13 cellular contexts compared by ENCODE assay signal in genomic region chr3:195197764-195198423, GRCh38.
DNase-seq lines count a peak whose midpoint lies in the region; ATAC-seq and TF ChIP-seq lines count a peak whose summit lies in the region.
"Had no signal": no experiment of that assay in that cellular context is flagged by ENCODE, and none has a peak within 500 bp of the region (broad histone marks: within the 10 kb centered on the region; RNA-seq: fewer than 3 reads in every experiment).

No MANE protein-coding gene starts in this region.

- H3K9me3 ChIP-seq in right atrium auricular region: no peaks in the 10 kb centered on the region
- no peaks in the 10 kb centered on the region for H3K9me3 ChIP-seq in testis
- H3K9me3 ChIP-seq: prostate gland had no signal

- H3K27ac ChIP-seq in right atrium auricular region: no peak overlapping the region
- H3K27ac ChIP-seq in foreskin keratinocyte: no peak overlapping the region
- no peak overlapping the region for H3K27ac ChIP-seq in testis
- H3K27ac ChIP-seq: cardiac muscle cell had no signal

- intact Hi-C loops in left ventricle myocardium superior (cut with micrococcal nuclease): no loop called here
- intact Hi-C loops in testis (cut with DNase I; ENCODE audit: low total_unique reads): no loop called here

- no peak for TF ChIP-seq POLR2A in testis (IDR thresholded peaks at IDR 0.05)

- TF ChIP-seq CTCF in right atrium auricular region (IDR thresholded peaks at IDR 0.05) (no peak), foreskin keratinocyte (conservative IDR thresholded peaks at IDR 0.05) (no peak), testis (IDR thresholded peaks at IDR 0.05) (no peak)

- no peaks in the 10 kb centered on the region for H3K36me3 ChIP-seq in right atrium auricular region
- H3K36me3 ChIP-seq in testis (ENCODE audit: low read depth, missing control alignments): no peaks in the 10 kb centered on the region
- H3K36me3 ChIP-seq: cardiac muscle cell, prostate gland had no signal

- H3K4me3 ChIP-seq in right atrium auricular region: no peak overlapping the region
- no peak overlapping the region for H3K4me3 ChIP-seq in testis
- H3K4me3 ChIP-seq: cardiac muscle cell, prostate gland had no signal

- ATAC-seq in left ventricle myocardium superior (no peak), foreskin keratinocyte (peak; percentile 92), GM21423 (IDR thresholded peaks at IDR 0.05; ENCODE audit: unreplicated experiment) (no peak)

- peak; percentile 48 for DNase-seq in right atrium auricular region (ENCODE audit: low spot score)
- DNase-seq in left ventricle myocardium superior: no peak
- peak; percentile 28 for DNase-seq in SW480 (ENCODE audit: low spot score)
- DNase-seq in foreskin keratinocyte: peak; percentile 82 to 90
- no peak for DNase-seq in NCI-H748 treated with DMSO at 0.1 percent for 48 hours (lab: John Stamatoyannopoulos, UW)
- no peak for DNase-seq in testis
- no peak for DNase-seq in SHP77 (lab: John Stamatoyannopoulos, UW)
- DNase-seq: activated CD4-positive, alpha-beta T cell treated with anti-CD3 and anti-CD28 coated beads, Interleukin-2, amount 10 ng/mL, durations not matched to agents 24 days and 14 days; C1 segment of cervical spinal cord; NCI-H774 had no signal

- WGBS in testis, 2 donors: 87 to 88% methylated on average over 11 of the region's 11 CpGs

- peaks cover 0 to 20% of the 10 kb centered on the region in 2 donors for H3K4me1 ChIP-seq in right atrium auricular region
- H3K4me1 ChIP-seq in foreskin keratinocyte: peaks cover 12% of the 10 kb centered on the region
- H3K4me1 ChIP-seq in testis: no peaks in the 10 kb centered on the region
- H3K4me1 ChIP-seq: prostate gland had no signal

- H3K27me3 ChIP-seq in right atrium auricular region (no peaks in the 10 kb centered on the region), foreskin keratinocyte (no peaks in the 10 kb centered on the region), testis (no peaks in the 10 kb centered on the region)
- H3K27me3 ChIP-seq: cardiac muscle cell had no signal

Comparison
In these comparisons a context has a peak if more than half of its experiments do, and no peak if none do; other contexts are left out.
1. DNase-seq: peak in right atrium auricular region (single experiment), SW480 (single experiment) and foreskin keratinocyte (2 of 2); none in left ventricle myocardium superior (single experiment), NCI-H748 treated with DMSO at 0.1 percent for 48 hours (single experiment), testis (single experiment) and SHP77 (0 of 2).